Comparison of ENCODE assay signal across 1 cellular context in the genomic region with DNA sequence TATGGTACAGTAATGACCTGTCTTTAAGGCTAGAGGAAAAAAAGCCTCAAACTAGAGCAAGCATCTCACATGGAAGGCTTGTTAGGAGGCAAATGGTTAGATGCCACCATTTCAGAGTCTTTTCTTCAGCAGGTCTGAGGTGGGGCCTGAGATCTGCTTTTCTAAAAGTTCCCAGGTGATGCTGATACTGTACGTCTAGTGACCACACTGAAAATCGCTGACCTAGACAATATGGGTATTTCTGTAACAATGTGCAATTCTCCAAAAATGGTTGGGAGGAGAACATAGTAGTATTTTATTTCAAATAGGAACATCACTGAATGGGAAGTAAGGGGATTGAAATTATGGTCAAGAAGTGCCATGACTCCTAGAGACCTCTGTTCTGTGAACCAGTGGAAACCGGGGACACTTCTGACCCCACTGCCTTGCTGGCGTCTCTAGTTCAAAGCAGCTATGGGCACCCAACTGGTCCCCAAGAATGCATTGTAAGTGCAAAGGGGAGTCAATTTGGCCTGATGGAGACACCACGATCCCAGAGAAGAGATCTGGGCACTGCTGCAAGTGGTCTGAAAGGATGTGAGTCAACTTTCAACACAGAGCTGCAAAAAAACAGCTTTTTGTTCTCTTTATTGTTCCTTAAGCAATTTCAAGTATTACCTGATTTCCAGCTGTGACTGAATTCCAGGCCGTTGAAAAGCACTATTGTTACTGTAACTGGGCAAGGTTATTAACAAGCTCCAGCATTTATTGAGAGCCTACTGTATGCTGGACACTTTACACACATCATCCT.
TF ChIP-seq lines count a peak whose summit lies in the region.

No MANE protein-coding gene starts in this region.

TF ChIP-seq in WTC11, 78 proteins besides CTCF, POLR2A, EP300 and RAD21 (continued from another document):
- TF ChIP-seq, protein P1, sequence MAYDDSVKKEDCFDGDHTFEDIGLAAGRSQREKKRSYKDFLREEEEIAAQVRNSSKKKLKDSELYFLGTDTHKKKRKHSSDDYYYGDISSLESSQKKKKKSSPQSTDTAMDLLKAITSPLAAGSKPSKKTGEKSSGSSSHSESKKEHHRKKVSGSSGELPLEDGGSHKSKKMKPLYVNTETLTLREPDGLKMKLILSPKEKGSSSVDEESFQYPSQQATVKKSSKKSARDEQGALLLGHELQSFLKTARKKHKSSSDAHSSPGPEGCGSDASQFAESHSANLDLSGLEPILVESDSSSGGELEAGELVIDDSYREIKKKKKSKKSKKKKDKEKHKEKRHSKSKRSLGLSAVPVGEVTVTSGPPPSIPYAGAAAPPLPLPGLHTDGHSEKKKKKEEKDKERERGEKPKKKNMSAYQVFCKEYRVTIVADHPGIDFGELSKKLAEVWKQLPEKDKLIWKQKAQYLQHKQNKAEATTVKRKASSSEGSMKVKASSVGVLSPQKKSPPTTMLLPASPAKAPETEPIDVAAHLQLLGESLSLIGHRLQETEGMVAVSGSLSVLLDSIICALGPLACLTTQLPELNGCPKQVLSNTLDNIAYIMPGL (CRISPR knock-in tag; IDR thresholded peaks at IDR 0.05), result no peak
- TF ChIP-seq, protein P2, sequence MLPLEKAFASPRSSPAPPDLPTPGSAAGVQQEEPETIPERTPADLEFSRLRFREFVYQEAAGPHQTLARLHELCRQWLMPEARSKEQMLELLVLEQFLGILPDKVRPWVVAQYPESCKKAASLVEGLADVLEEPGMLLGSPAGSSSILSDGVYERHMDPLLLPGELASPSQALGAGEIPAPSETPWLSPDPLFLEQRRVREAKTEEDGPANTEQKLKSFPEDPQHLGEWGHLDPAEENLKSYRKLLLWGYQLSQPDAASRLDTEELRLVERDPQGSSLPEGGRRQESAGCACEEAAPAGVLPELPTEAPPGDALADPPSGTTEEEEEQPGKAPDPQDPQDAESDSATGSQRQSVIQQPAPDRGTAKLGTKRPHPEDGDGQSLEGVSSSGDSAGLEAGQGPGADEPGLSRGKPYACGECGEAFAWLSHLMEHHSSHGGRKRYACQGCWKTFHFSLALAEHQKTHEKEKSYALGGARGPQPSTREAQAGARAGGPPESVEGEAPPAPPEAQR (CRISPR knock-in tag; IDR thresholded peaks at IDR 0.05), result no peak
- TF ChIP-seq, protein P3, sequence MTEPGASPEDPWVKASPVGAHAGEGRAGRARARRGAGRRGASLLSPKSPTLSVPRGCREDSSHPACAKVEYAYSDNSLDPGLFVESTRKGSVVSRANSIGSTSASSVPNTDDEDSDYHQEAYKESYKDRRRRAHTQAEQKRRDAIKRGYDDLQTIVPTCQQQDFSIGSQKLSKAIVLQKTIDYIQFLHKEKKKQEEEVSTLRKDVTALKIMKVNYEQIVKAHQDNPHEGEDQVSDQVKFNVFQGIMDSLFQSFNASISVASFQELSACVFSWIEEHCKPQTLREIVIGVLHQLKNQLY (CRISPR knock-in tag; IDR thresholded peaks at IDR 0.05), result no peak
- TF ChIP-seq FOXJ3 (CRISPR knock-in tag; IDR thresholded peaks at IDR 0.05; ENCODE audit: borderline replicate concordance) (no peak), ZNF219 (CRISPR knock-in tag; IDR thresholded peaks at IDR 0.05; ENCODE audit: borderline replicate concordance) (no peak), ETV6 (CRISPR knock-in tag; IDR thresholded peaks at IDR 0.05) (no peak)
- TF ChIP-seq, protein P4, sequence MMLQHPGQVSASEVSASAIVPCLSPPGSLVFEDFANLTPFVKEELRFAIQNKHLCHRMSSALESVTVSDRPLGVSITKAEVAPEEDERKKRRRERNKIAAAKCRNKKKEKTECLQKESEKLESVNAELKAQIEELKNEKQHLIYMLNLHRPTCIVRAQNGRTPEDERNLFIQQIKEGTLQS (CRISPR knock-in tag; conservative IDR thresholded peaks at IDR 0.05), result no peak
